In the genomic region with DNA sequence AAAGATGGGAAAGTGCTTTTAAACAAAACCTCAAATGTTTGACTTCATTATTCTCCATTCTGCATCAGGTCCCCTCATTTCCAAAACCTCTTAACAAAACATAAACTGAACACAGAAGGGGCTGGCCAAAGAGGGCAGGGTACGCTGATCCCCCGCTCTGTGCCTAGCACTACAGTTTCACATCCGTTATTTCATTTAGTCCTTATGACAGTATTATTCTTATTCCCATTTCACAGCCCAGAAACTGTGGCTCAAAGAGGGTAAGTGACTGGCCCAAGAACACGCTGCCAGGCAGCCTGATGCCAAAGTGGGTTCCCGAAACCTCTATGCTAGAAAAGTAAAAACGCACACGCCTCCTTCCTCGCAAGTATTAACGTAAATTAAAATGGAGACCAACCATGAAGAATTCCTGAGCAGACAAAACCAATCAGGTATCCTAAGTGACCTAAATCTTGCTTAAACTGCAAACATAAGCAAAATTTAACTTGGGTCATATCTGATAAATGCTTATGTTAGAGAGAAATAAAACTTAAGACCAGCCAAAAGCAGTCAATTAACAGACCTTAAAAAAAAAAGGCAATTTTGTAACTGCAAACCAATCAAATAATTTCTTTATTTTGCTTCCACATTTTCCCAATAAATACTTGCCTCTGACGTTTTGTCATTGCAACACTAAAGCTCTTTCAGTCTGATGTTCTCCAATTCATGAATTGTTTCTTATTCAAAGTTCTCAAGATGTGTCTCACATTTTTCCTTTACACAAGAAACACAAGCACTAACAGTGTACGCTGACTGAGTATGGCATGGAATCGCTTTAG, we compare ENCODE assay signal across 1 cellular context.
TF ChIP-seq lines count a peak whose summit lies in the region.

No MANE protein-coding gene starts in this region.

TF ChIP-seq in K562, 482 proteins besides CTCF, POLR2A, EP300 and RAD21 (continued from another document):
- TF ChIP-seq CBX2 (IDR thresholded peaks at IDR 0.05; ENCODE audit: insufficient read depth, low read length, poor library complexity, severe bottlenecking) (no peak), CHAMP1 (IDR thresholded peaks at IDR 0.05) (no peak), ZNF134 (CRISPR knock-in tag; conservative IDR thresholded peaks at IDR 0.05) (no peak), FOXA3 (CRISPR knock-in tag; conservative IDR thresholded peaks at IDR 0.05 in 1 of 2, IDR thresholded peaks at IDR 0.05 in 1 of 2) (no peak)
